ENCODE assay signal across 2 cellular contexts in genomic region chr10:32418572-32418971, GRCh38.
A peak's percentile ranks its signal among the peaks of the same experiment; 100 is the strongest.
TF ChIP-seq lines count a peak whose summit lies in the region.

No MANE protein-coding gene starts in this region.

TF ChIP-seq in IMR-90, 13 proteins besides CTCF, POLR2A, EP300 and RAD21:
- TF ChIP-seq RCOR1 (IDR thresholded peaks at IDR 0.05; ENCODE audit: insufficient replicate concordance, low read length), result no peak
- TF ChIP-seq MAFK (IDR thresholded peaks at IDR 0.05; ENCODE audit: low read depth, low read length), result no peak
- no peak for TF ChIP-seq NFE2L2 (IDR thresholded peaks at IDR 0.05; ENCODE audit: low read depth, low read length)
- TF ChIP-seq MXI1 (IDR thresholded peaks at IDR 0.05; ENCODE audit: borderline replicate concordance, low read depth, low read length), result no peak
- no peak for TF ChIP-seq CHD1 (IDR thresholded peaks at IDR 0.05; ENCODE audit: low read depth, low read length)
- no peak for TF ChIP-seq FOS (IDR thresholded peaks at IDR 0.05; ENCODE audit: low read depth, low read length)
- TF ChIP-seq BHLHE40 (IDR thresholded peaks at IDR 0.05; ENCODE audit: low read depth, low read length), result no peak
- no peak for TF ChIP-seq RFX5 (IDR thresholded peaks at IDR 0.05; ENCODE audit: low read depth, low read length)
- TF ChIP-seq SMC3 (IDR thresholded peaks at IDR 0.05; ENCODE audit: low read depth, low read length), result no peak
- no peak for TF ChIP-seq USF2 (IDR thresholded peaks at IDR 0.05; ENCODE audit: low read depth, low read length)
- no peak for TF ChIP-seq ELK1 (IDR thresholded peaks at IDR 0.05; ENCODE audit: borderline replicate concordance, low read depth, low read length)
- no peak for TF ChIP-seq MAZ (IDR thresholded peaks at IDR 0.05; ENCODE audit: borderline replicate concordance, low read depth, low read length)
- TF ChIP-seq CEBPB (IDR thresholded peaks at IDR 0.05; ENCODE audit: low read depth, low read length), result no peak
TF ChIP-seq in IMR-90: peak in this region for 0.

TF ChIP-seq in K562, 482 proteins besides CTCF, POLR2A, EP300 and RAD21:
- TF ChIP-seq NR2C1 (IDR thresholded peaks at IDR 0.05) (no peak), NR2C1 (tag; IDR thresholded peaks at IDR 0.05) (no peak), ZNF384 (IDR thresholded peaks at IDR 0.05; ENCODE audit: low read depth, low read length) (no peak), STAT5B (CRISPR knock-in tag; IDR thresholded peaks at IDR 0.05) (no peak), U2AF2 (optimal IDR thresholded peaks at IDR 0.05; ENCODE audit: low read depth, low read length) (no peak), SNIP1 (IDR thresholded peaks at IDR 0.05; ENCODE audit: low read depth) (no peak), ZNF232 (CRISPR knock-in tag; IDR thresholded peaks at IDR 0.05) (no peak), NEUROD1 (IDR thresholded peaks at IDR 0.05; ENCODE audit: borderline replicate concordance, low read depth, low read length, partially characterized antibody) (no peak), CEBPG (CRISPR knock-in tag; IDR thresholded peaks at IDR 0.05) (no peak), CEBPG (tag; conservative IDR thresholded peaks at IDR 0.05 in 1 of 2, IDR thresholded peaks at IDR 0.05 in 1 of 2) (no peak), ZBTB17 (CRISPR knock-in tag; IDR thresholded peaks at IDR 0.05) (no peak), ZNF507 (tag; conservative IDR thresholded peaks at IDR 0.05) (no peak), ZNF431 (CRISPR knock-in tag; IDR thresholded peaks at IDR 0.05) (no peak), GTF2F1 (IDR thresholded peaks at IDR 0.05; ENCODE audit: low read depth, low read length) (no peak), MITF (IDR thresholded peaks at IDR 0.05) (0 out of 2 replicates have a peak, but pooled peaks have one; percentile 14), GMEB1 (CRISPR knock-in tag; IDR thresholded peaks at IDR 0.05) (no peak), PCBP2 (IDR thresholded peaks at IDR 0.05; ENCODE audit: low read depth, low read length, poor library complexity, severe bottlenecking) (no peak), OTX1 (CRISPR knock-in tag; IDR thresholded peaks at IDR 0.05) (no peak), ATF3 (IDR thresholded peaks at IDR 0.05) (peak; percentile 21; the same call in 1 of the 2 replicates), ATF3 (CRISPR knock-in tag; conservative IDR thresholded peaks at IDR 0.05) (no peak), BHLHE40 (IDR thresholded peaks at IDR 0.05; ENCODE audit: low read length) (0 out of 2 replicates have a peak, but pooled peaks have one; percentile 24)
